ENCODE assay signal across 12 cellular contexts in genomic region chr12:110561471-110562201, GRCh38. TPM values are rescaled to one million over a fixed set of nuclear protein-coding genes. Genes with fewer than 3 reads are reported as not detected.
DNase-seq lines count a peak whose midpoint lies in the region; FAIRE-seq and TF ChIP-seq lines count a peak whose summit lies in the region.
"Had no signal": no experiment of that assay in that cellular context is flagged by ENCODE, and none has a peak within 500 bp of the region (broad histone marks: within the 10 kb centered on the region; RNA-seq: fewer than 3 reads in every experiment).

No MANE protein-coding gene starts in this region.

- H3K9ac ChIP-seq in Karpas-422 (ENCODE audit: low read length), result peak overlapping the region; percentile 56

- POLR2A ChIA-PET in CD4-positive, alpha-beta memory T cell (lab: Charles Lee; ENCODE audit: partially characterized antibody), result interaction anchor here (1.5 to 2.8 kb wide), 6 partner anchors 14 to 128 kb away, joined by 3 to 12 read pairs (median 6); no protein-coding TSS in a partner anchor

- H3K4me1 Mint-ChIP-seq in CD4-positive, alpha-beta memory T cell, result peaks cover 46 to 83% (median 64%) of the 10 kb centered on the region in 4 donors
- H3K4me1 Mint-ChIP-seq in osteocyte (ENCODE audit: unreplicated experiment), result peaks cover 43% of the 10 kb centered on the region

- TF ChIP-seq CTCF in osteocyte (IDR thresholded peaks at IDR 0.05), result no peak

- H3K27me3 Mint-ChIP-seq in CD4-positive, alpha-beta memory T cell, result no peaks in the 10 kb centered on the region
- H3K27me3 Mint-ChIP-seq in osteocyte (ENCODE audit: unreplicated experiment), result no peaks in the 10 kb centered on the region

- no peaks in the 10 kb centered on the region for H3K27me3 ChIP-seq in CD4-positive, alpha-beta memory T cell (ENCODE audit: insufficient read depth, low read length)
- H3K27me3 ChIP-seq in Karpas-422 (ENCODE audit: low read length), result no peaks in the 10 kb centered on the region
- no peaks in the 10 kb centered on the region for H3K27me3 ChIP-seq in effector memory CD4-positive, alpha-beta T cell (replicated peaks; ENCODE audit: control insufficient read depth, insufficient read depth, low read length, poor library complexity, severe bottlenecking)
- H3K27me3 ChIP-seq: thyroid gland had no signal

- no peak for DNase-seq in CD4-positive, alpha-beta memory T cell
- DNase-seq in Karpas-422 (no peak), osteocyte (ENCODE audit: extremely low spot score, unreplicated experiment) (no peak), COR-L47 (lab: John Stamatoyannopoulos, UW) (no peak), NCI-H1417 (lab: John Stamatoyannopoulos, UW) (no peak), HPDE6-E6E7 (ENCODE audit: extremely low spot score) (no peak), HTR-8/SVneo (ENCODE audit: insufficient read length, low spot score) (no peak)
- no peak for DNase-seq in effector memory CD4-positive, alpha-beta T cell
- DNase-seq: stimulated activated CD4-positive, alpha-beta T cell treated with anti-CD3 and anti-CD28 coated beads, Interleukin-4, amount 100 ng/mL, for 1 hour; SW 1271; thyroid gland had no signal

- H3K9me3 Mint-ChIP-seq in CD4-positive, alpha-beta memory T cell, result peaks cover 0 to 2% (median 0%) of the 10 kb centered on the region in 8 donors
- H3K9me3 Mint-ChIP-seq in osteocyte (ENCODE audit: unreplicated experiment), result no peaks in the 10 kb centered on the region
- H3K9me3 Mint-ChIP-seq: nephron had no signal

- no peaks in the 10 kb centered on the region for H4K20me1 ChIP-seq in Karpas-422 (ENCODE audit: insufficient read depth, low read depth, low read length)

- CTCF ChIA-PET in CD4-positive, alpha-beta memory T cell (lab: Charles Lee; ENCODE audit: partially characterized antibody), result interaction anchor here (0.6 to 10.2 kb wide), 10 partner anchors 9 to 332 kb away, joined by 3 to 102 read pairs (median 4); partner anchors contain the start of genes ARPC3, FAM216A and GPN3

- intact Hi-C loops in CD4-positive, alpha-beta memory T cell (cut with micrococcal nuclease), result loop anchor here (1.0 to 2.0 kb wide), 2 partner anchors 17 to 22 kb away; partner anchors contain the start of gene PPTC7

- peak overlapping the region; percentile 57 for H3K4me2 ChIP-seq in Karpas-422 (ENCODE audit: low read depth, low read length, poor library complexity, severe bottlenecking)

- FAIRE-seq in HTR-8/SVneo (lab: Jason Lieb, UNC), result no peak

- H3K4me3 Mint-ChIP-seq in CD4-positive, alpha-beta memory T cell, result peak overlapping the region; percentile 51 to 75 (median 62)
- H3K4me3 Mint-ChIP-seq in osteocyte (ENCODE audit: unreplicated experiment), result no peak overlapping the region
- H3K4me3 Mint-ChIP-seq: nephron had no signal

- no peak overlapping the region for H3K4me3 ChIP-seq in CD4-positive, alpha-beta memory T cell (ENCODE audit: low read length in 2 of 2)
- H3K4me3 ChIP-seq in Karpas-422 (ENCODE audit: low read length), result peak overlapping the region; percentile 25; the same call in 1 of the 2 replicates
- H3K4me3 ChIP-seq in effector memory CD4-positive, alpha-beta T cell (ENCODE audit: insufficient read depth, low read depth, low read length, poor library complexity, severe bottlenecking), result no peak overlapping the region
- H3K4me3 ChIP-seq: thyroid gland had no signal

- no peak overlapping the region for H3K27ac ChIP-seq in CD4-positive, alpha-beta memory T cell (ENCODE audit: low read depth, low read length)
- H3K27ac ChIP-seq in Karpas-422 (ENCODE audit: low read length), result peak overlapping the region; percentile 92
- peak overlapping the region; percentile 49 for H3K27ac ChIP-seq in effector memory CD4-positive, alpha-beta T cell (ENCODE audit: insufficient read depth, low read length, poor library complexity, severe bottlenecking)
- H3K27ac ChIP-seq: thyroid gland had no signal

- no peaks in the 10 kb centered on the region for H3K36me3 ChIP-seq in CD4-positive, alpha-beta memory T cell (ENCODE audit: insufficient read depth, low read length)
- peaks cover 5% of the 10 kb centered on the region; the same call in 1 of the 2 replicates for H3K36me3 ChIP-seq in Karpas-422 (ENCODE audit: insufficient read depth, low read length)
- no peaks in the 10 kb centered on the region for H3K36me3 ChIP-seq in effector memory CD4-positive, alpha-beta T cell (ENCODE audit: control insufficient read depth, insufficient read depth, low read length)
- H3K36me3 ChIP-seq: thyroid gland had no signal

- peaks cover 77% of the 10 kb centered on the region for H3K4me1 ChIP-seq in CD4-positive, alpha-beta memory T cell (ENCODE audit: insufficient read depth, low read length)
- peaks cover 64% of the 10 kb centered on the region for H3K4me1 ChIP-seq in Karpas-422 (ENCODE audit: low read length)
- H3K4me1 ChIP-seq in effector memory CD4-positive, alpha-beta T cell (ENCODE audit: control insufficient read depth, insufficient read depth, low read length, poor library complexity, severe bottlenecking), result peaks cover 7% of the 10 kb centered on the region

- no peaks in the 10 kb centered on the region for H3K9me2 ChIP-seq in Karpas-422 (replicated peaks; ENCODE audit: insufficient read depth, low read length)

- H3K9me3 ChIP-seq in CD4-positive, alpha-beta memory T cell (ENCODE audit: control insufficient read depth in 1 of 2, low read length in 2 of 2), result no peaks in the 10 kb centered on the region
- no peaks in the 10 kb centered on the region for H3K9me3 ChIP-seq in Karpas-422 (ENCODE audit: low read length)
- no peaks in the 10 kb centered on the region for H3K9me3 ChIP-seq in effector memory CD4-positive, alpha-beta T cell (ENCODE audit: control insufficient read depth, low read length)
- H3K9me3 ChIP-seq: thyroid gland had no signal

- peaks cover 9 to 18% of the 10 kb centered on the region in 2 donors for H3K36me3 Mint-ChIP-seq in CD4-positive, alpha-beta memory T cell
- peaks cover 4% of the 10 kb centered on the region for H3K36me3 Mint-ChIP-seq in osteocyte (ENCODE audit: unreplicated experiment)

- peak overlapping the region; percentile 44 to 98 (median 88) for H3K27ac Mint-ChIP-seq in CD4-positive, alpha-beta memory T cell
- peak overlapping the region; percentile 53 for H3K27ac Mint-ChIP-seq in osteocyte (ENCODE audit: unreplicated experiment)

- H2AFZ ChIP-seq in Karpas-422 (ENCODE audit: low read length), result no peak overlapping the region

- H3K79me2 ChIP-seq in Karpas-422 (ENCODE audit: low read length), result peaks cover 99% of the 10 kb centered on the region

RNA-seq across cellular contexts. Expression of gene PPTC7, which starts 21.5 kb away (rescaled TPM):
- total RNA-seq in CD4-positive, alpha-beta memory T cell, result 10 to 100 TPM; 32.6 to 35.6 TPM
- 10 to 100 TPM in 1 of 2 donors, 1 to 10 TPM in 1; 4.7 to 12.6 TPM for polyA plus RNA-seq in CD4-positive, alpha-beta memory T cell
- total RNA-seq in Karpas-422 (2014; rRNA removed; shearing (Covaris generic); ENCODE audit: low replicate concordance), result 16.1 and 27.4 TPM in 2 replicates
- 13.3 and 14.4 TPM in 2 replicates for total RNA-seq in osteocyte

RNA-seq across cellular contexts. Expression of gene TCTN1, which starts 52.3 kb away (rescaled TPM):
- total RNA-seq in CD4-positive, alpha-beta memory T cell, result 1 to 10 TPM; 5.8 to 7.7 TPM
- 1 to 10 TPM; 5.9 to 6.1 TPM for polyA plus RNA-seq in CD4-positive, alpha-beta memory T cell
- total RNA-seq in Karpas-422 (2014; rRNA removed; shearing (Covaris generic); ENCODE audit: low replicate concordance), result 31.0 and 31.3 TPM in 2 replicates
- total RNA-seq in osteocyte, result 49.5 and 51.4 TPM in 2 replicates

RNA-seq across cellular contexts. Expression of gene RAD9B, which starts 59.5 kb away (rescaled TPM):
- 1 to 10 TPM; 1.1 to 2.1 TPM for total RNA-seq in CD4-positive, alpha-beta memory T cell
- polyA plus RNA-seq in CD4-positive, alpha-beta memory T cell, result under 1 TPM; 0.19 to 0.64 TPM
- 0.32 and 1.4 TPM in 2 replicates for total RNA-seq in Karpas-422 (2014; rRNA removed; shearing (Covaris generic); ENCODE audit: low replicate concordance)
- 0.44 and 0.64 TPM in 2 replicates for total RNA-seq in osteocyte

RNA-seq across cellular contexts. Expression of gene VPS29, which starts 59.7 kb away (rescaled TPM):
- 100 to 1,000 TPM; 117 to 121 TPM for total RNA-seq in CD4-positive, alpha-beta memory T cell
- polyA plus RNA-seq in CD4-positive, alpha-beta memory T cell, result 100 to 1,000 TPM; 164 to 237 TPM
- 74.6 and 103 TPM in 2 replicates for total RNA-seq in Karpas-422 (2014; rRNA removed; shearing (Covaris generic); ENCODE audit: low replicate concordance)
- total RNA-seq in osteocyte, result 73.5 and 75.8 TPM in 2 replicates
